In genomic region chr18:11969904-11970303, GRCh38 we compare ENCODE assay signal across 4 cellular contexts. TPM values are rescaled to one million over a fixed set of nuclear protein-coding genes. Genes with fewer than 3 reads are reported as not detected.
DNase-seq lines count a peak whose midpoint lies in the region; ATAC-seq and TF ChIP-seq lines count a peak whose summit lies in the region.
"Not testable (repeated sequence)": the region's sequence is repeated elsewhere in the genome, so short reads cannot be mapped to it uniquely, and the experiment has no call there.

No MANE protein-coding gene starts in this region.

- TF ChIP-seq CTCF in GM23338 (conservative IDR thresholded peaks at IDR 0.05; ENCODE audit: low read depth in 2 of 2); IMR-90 (conservative IDR thresholded peaks at IDR 0.05; ENCODE audit: low read depth, low read length); sigmoid colon (IDR thresholded peaks at IDR 0.05): not testable (repeated sequence)

- not testable (repeated sequence) for H3K4me3 Mint-ChIP-seq in GM23338

- H2AFZ ChIP-seq in GM23338 = peak overlapping the region; percentile 16; the same call in 1 of the 2 replicates
- not testable (repeated sequence) for H2AFZ ChIP-seq in IMR-90 (replicated peaks; ENCODE audit: low read length, poor library complexity)

- DNase-seq in GM23338 (ENCODE audit: low spot score); IMR-90; mesendoderm: not testable (repeated sequence)
- peak; percentile 26 for DNase-seq in sigmoid colon

- H2BK5ac ChIP-seq in IMR-90 (ENCODE audit: low read depth, low read length, poor library complexity, severe bottlenecking) = peak overlapping the region; percentile 69
- H2BK5ac ChIP-seq in mesendoderm (ENCODE audit: low read length) = not testable (repeated sequence)

- not testable (repeated sequence) for H2AK5ac ChIP-seq in IMR-90 (ENCODE audit: low read depth, low read length); mesendoderm (ENCODE audit: low read length)

- H3K14ac ChIP-seq in IMR-90 (replicated peaks; ENCODE audit: low read depth, low read length) = not testable (repeated sequence)

- not testable (repeated sequence) for H3K79me1 ChIP-seq in IMR-90 (ENCODE audit: low read depth in 1 of 2, low read length in 2 of 2); mesendoderm (ENCODE audit: low read length)

- H3K27ac Mint-ChIP-seq in GM23338 = not testable (repeated sequence)

- not testable (repeated sequence) for H3K36me3 ChIP-seq in GM23338 (ENCODE audit: insufficient read depth); IMR-90 (ENCODE audit: control insufficient read depth, insufficient read depth, low read length); mesendoderm (ENCODE audit: control insufficient read depth, insufficient read depth, low read length); sigmoid colon

- POLR2A ChIA-PET in IMR-90 (lab: Charles Lee; ENCODE audit: unreplicated experiment) = not testable (repeated sequence)

- not testable (repeated sequence) for H3K9me2 ChIP-seq in GM23338 (ENCODE audit: insufficient read depth)

- H2AK9ac ChIP-seq in IMR-90 (replicated peaks; ENCODE audit: low read depth, low read length, poor library complexity) = not testable (repeated sequence)

- H3K27ac ChIP-seq in GM23338 (ENCODE audit: low read depth); mesendoderm (ENCODE audit: low read depth, low read length); sigmoid colon: not testable (repeated sequence)
- H3K27ac ChIP-seq in IMR-90 (ENCODE audit: insufficient read depth, low read length) = peak overlapping the region; percentile 34; the same call in 1 of the 2 replicates

- H3K9ac ChIP-seq in IMR-90 (ENCODE audit: low read depth, low read length); mesendoderm (ENCODE audit: low read length): not testable (repeated sequence)

- not testable (repeated sequence) for H3K79me2 ChIP-seq in GM23338 (replicated peaks; ENCODE audit: insufficient read depth); mesendoderm (ENCODE audit: control insufficient read depth, insufficient read depth, low read length)

- H2BK20ac ChIP-seq in IMR-90 (ENCODE audit: low read depth, low read length) = not testable (repeated sequence)

- H3K23ac ChIP-seq in IMR-90 (ENCODE audit: low read depth, low read length); mesendoderm (ENCODE audit: low read length): not testable (repeated sequence)

- H3K4me2 ChIP-seq in GM23338; IMR-90 (ENCODE audit: low read depth, low read length); mesendoderm (ENCODE audit: low read length): not testable (repeated sequence)

- not testable (repeated sequence) for H3F3A ChIP-seq in GM23338 (replicated peaks; ENCODE audit: low read depth)

- H3K9me3 Mint-ChIP-seq in GM23338 = not testable (repeated sequence)

- BruUV-seq in IMR-90 (replicated peaks; lab: Mats Ljungman, UMichigan) = not testable (repeated sequence)

- not testable (repeated sequence) for H3K9me1 ChIP-seq in IMR-90 (ENCODE audit: insufficient read depth, low read length)

- H4K8ac ChIP-seq in IMR-90 (ENCODE audit: low read depth in 2 of 2, low read length in 2 of 2) = peak overlapping the region; percentile 6 to 63; a peak in 2 of 4 replicates
- not testable (repeated sequence) for H4K8ac ChIP-seq in mesendoderm (ENCODE audit: low read depth, low read length)

- not testable (repeated sequence) for H3K27me3 ChIP-seq in GM23338 (ENCODE audit: insufficient read depth); IMR-90 (ENCODE audit: control insufficient read depth, insufficient read depth, low read length); mesendoderm (ENCODE audit: insufficient read depth, low read length, poor library complexity); sigmoid colon

- peak overlapping the region; percentile 9 for H3K18ac ChIP-seq in IMR-90 (ENCODE audit: low read depth, low read length)
- H3K18ac ChIP-seq in mesendoderm (ENCODE audit: low read length) = not testable (repeated sequence)

- not testable (repeated sequence) for H3K4me1 ChIP-seq in GM23338 (ENCODE audit: insufficient read depth); IMR-90 (ENCODE audit: control insufficient read depth, insufficient read depth, low read length); mesendoderm (ENCODE audit: control insufficient read depth, low read depth, low read length); sigmoid colon

- in situ Hi-C loops in IMR-90 (cut with MboI; ENCODE audit: low sequenced_read_pairs) = not testable (repeated sequence)

- H4K20me1 ChIP-seq in GM23338 (replicated peaks; ENCODE audit: insufficient read depth); IMR-90 (ENCODE audit: insufficient read depth, low read length): not testable (repeated sequence)

- dilution Hi-C loops in IMR-90 (cut with HindIII; ENCODE audit: low sequenced_read_pairs, unreplicated experiment) = not testable (repeated sequence)

- not testable (repeated sequence) for H3K56ac ChIP-seq in IMR-90 (ENCODE audit: extremely low read depth, insufficient read depth, low read length); mesendoderm (ENCODE audit: low read length)

- peak overlapping the region; percentile 20; the same call in 1 of the 2 replicates for H4K5ac ChIP-seq in IMR-90 (ENCODE audit: low read depth, low read length)
- H4K5ac ChIP-seq in mesendoderm (ENCODE audit: low read length) = not testable (repeated sequence)

- not testable (repeated sequence) for H3K4me1 Mint-ChIP-seq in GM23338

- CTCF ChIA-PET in IMR-90 (lab: Yijun Ruan, JAX) = not testable (repeated sequence)

- no CpG with 5 or more reads among the region's 2 CpGs for WGBS in IMR-90 (ENCODE audit: extremely low coverage in 2 of 2, insufficient read length in 1 of 2), 2 experiments
- WGBS in mesendoderm (ENCODE audit: extremely low coverage, insufficient coverage, low lambda C conversion rate) = no CpG with 5 or more reads among the region's 2 CpGs
- WGBS in sigmoid colon, 2 donors = 90 to 99% methylated on average over 2 of the region's 2 CpGs

- 0 out of 3 replicates have a peak overlapping the region, but pooled peaks have one; percentile 25 for H2BK15ac ChIP-seq in IMR-90 (ENCODE audit: low read depth, low read length)
- H2BK15ac ChIP-seq in mesendoderm (replicated peaks; ENCODE audit: low read depth) = not testable (repeated sequence)

- ATAC-seq in GM23338; IMR-90 (ENCODE audit: low read depth): not testable (repeated sequence)

- H3K4me3 ChIP-seq in GM23338; IMR-90 (ENCODE audit: insufficient read depth, low read depth, low read length); mesendoderm (ENCODE audit: low read length); sigmoid colon: not testable (repeated sequence)

- H2BK120ac ChIP-seq in IMR-90 (ENCODE audit: low read depth, low read length) (0 out of 2 replicates have a peak overlapping the region, but pooled peaks have one; percentile 16), mesendoderm (ENCODE audit: low read depth, low read length) (peak overlapping the region; percentile 39)

- not testable (repeated sequence) for TF ChIP-seq RAD21 in IMR-90 (IDR thresholded peaks at IDR 0.05; ENCODE audit: low read length)

- not testable (repeated sequence) for TF ChIP-seq POLR2A in IMR-90 (IDR thresholded peaks at IDR 0.05; ENCODE audit: low read depth, low read length); sigmoid colon (IDR thresholded peaks at IDR 0.05)

- not testable (repeated sequence) for TF ChIP-seq EP300 in sigmoid colon (IDR thresholded peaks at IDR 0.05)

- H3K4ac ChIP-seq in IMR-90 (ENCODE audit: low read depth, low read length); mesendoderm (ENCODE audit: low read depth, low read length): not testable (repeated sequence)

- H3K27me3 Mint-ChIP-seq in GM23338 (ENCODE audit: insufficient read depth, low read depth, poor library complexity) = not testable (repeated sequence)

- not testable (repeated sequence) for H3K36me3 Mint-ChIP-seq in GM23338 (ENCODE audit: low read depth)

- intact Hi-C loops in IMR-90 (cut with micrococcal nuclease); sigmoid colon (cut with DNase I): not testable (repeated sequence)

- H4K91ac ChIP-seq in IMR-90 (ENCODE audit: insufficient read depth, low read depth, low read length) = peak overlapping the region; percentile 58

- H3K9me3 ChIP-seq in IMR-90 (ENCODE audit: control insufficient read depth, insufficient read depth, low read length); sigmoid colon: not testable (repeated sequence)

RNA-seq across cellular contexts. Expression of gene IMPA2, which starts 11.4 kb away (rescaled TPM):
- total RNA-seq in GM23338 (2014; rRNA removed; shearing (Covaris generic)) = 91.8 and 122 TPM in 2 replicates
- 45.0 and 50.4 TPM in 2 replicates for polyA plus RNA-seq in GM23338 (2016; fragmentation: Nextera tagmentation; extraction: Ambion mirVana)
- total RNA-seq in IMR-90 (2012; rRNA removed) = 4.7 and 5.4 TPM in 2 replicates
- polyA plus RNA-seq in IMR-90 (2012; rRNA removed) = 4.7 and 5.5 TPM in 2 replicates
- polyA plus RNA-seq in IMR-90 (2012; cell fraction: cytosol; rRNA removed) = 8.4 and 12.8 TPM in 2 replicates
- polyA plus RNA-seq in IMR-90 (2012; cell fraction: nucleus; rRNA removed; ENCODE audit: low replicate concordance) = 24.6 and 26.9 TPM in 2 replicates
- 69.8 TPM for polyA plus RNA-seq in mesendoderm (2013, experiment 1 of 2)
- 71.3 TPM for polyA plus RNA-seq in mesendoderm (2013, experiment 2 of 2)
- total RNA-seq in sigmoid colon = 10 to 100 TPM; 21.3 to 66.5 (median 29.1) TPM
- 100 to 1,000 TPM in 1 of 3 donors, 10 to 100 TPM in 2; 88.1 to 138 (median 99.6) TPM for polyA plus RNA-seq in sigmoid colon
